ENCODE assay signal across 10 cellular contexts in the genomic region with DNA sequence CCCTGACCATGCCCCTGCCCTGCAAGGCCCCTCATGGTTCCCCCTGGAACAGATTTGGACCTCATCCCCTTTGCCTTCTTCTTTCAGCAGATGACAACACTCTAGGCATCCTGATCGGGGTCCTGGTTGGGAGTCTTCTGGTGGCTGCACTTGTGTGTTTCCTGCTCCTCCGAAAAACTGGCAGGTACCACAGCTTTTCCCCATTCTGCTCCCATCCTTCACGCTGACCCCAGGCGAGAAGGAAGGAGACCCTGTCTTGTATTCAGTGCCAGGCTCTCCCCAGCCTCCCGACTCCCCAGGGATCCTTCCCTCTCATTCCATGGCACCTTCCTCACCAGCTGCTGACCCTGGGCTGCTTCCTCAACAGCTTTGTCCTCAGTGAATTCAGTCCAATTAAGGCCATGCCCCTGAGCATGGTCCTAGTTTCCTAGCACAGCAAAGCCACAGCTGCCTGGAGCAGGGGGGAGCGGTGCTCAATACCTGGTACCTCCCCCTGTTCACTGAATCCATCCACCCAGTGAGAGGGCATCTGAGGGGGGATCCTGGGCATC. TPM values are rescaled to one million over a fixed set of nuclear protein-coding genes. Genes with fewer than 3 reads are reported as not detected.
"Had no signal": no experiment of that assay in that cellular context is flagged by ENCODE, and none has a peak within 500 bp of the region (broad histone marks: within the 10 kb centered on the region; RNA-seq: fewer than 3 reads in every experiment).

No MANE protein-coding gene starts in this region.

- H3K4me3 Mint-ChIP-seq: GM23338, H9, HFFc6, IgD-negative memory B cell had no signal

- H3K27ac Mint-ChIP-seq: GM23338, H9, HFFc6 had no signal

- H3K27ac ChIP-seq: HL-60 had no signal

- H3K27me3 Mint-ChIP-seq: IgD-negative memory B cell had no signal

- ATAC-seq: GM23338, HepG2 had no signal

- DNase-seq: H9, HCEC 1CT, HFFc6, KBM-7 had no signal

- H3K4me1 Mint-ChIP-seq: GM23338, H9 had no signal

- H3K4me3 ChIP-seq: GM23338 had no signal

RNA-seq across cellular contexts. Expression of a gene that starts 8.4 kb away (rescaled TPM):
- total RNA-seq: GM23338, H1, H9, HepG2, HFFc6, HT1080 had no signal

RNA-seq across cellular contexts. Expression of a gene that starts 42.5 kb away (rescaled TPM):
- total RNA-seq: GM23338, H1, H9, HepG2, HFFc6, HT1080 had no signal
